ENCODE assay signal across 18 cellular contexts in the genomic region with DNA sequence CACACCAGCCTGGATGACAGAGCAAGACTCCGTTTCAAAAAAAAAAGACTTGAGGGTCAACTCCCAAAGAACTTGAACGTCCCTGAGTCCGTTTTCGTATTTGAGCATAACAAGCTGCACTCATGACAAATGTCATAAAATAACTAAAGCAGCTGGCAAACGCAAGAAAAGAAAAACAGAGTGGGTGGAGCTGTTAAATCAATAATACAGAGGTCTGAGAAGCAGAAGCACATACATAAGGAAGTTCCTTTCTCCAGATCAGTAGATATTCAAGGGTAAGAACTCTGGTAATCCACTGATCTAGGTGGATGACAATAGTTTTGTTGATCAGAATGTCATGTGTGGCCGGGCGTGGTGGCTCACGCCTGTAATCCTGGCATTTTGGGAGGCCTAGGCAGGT.
DNase-seq lines count a peak whose midpoint lies in the region; ATAC-seq and TF ChIP-seq lines count a peak whose summit lies in the region.
"Had no signal": no experiment of that assay in that cellular context is flagged by ENCODE, and none has a peak within 500 bp of the region (broad histone marks: within the 10 kb centered on the region; RNA-seq: fewer than 3 reads in every experiment).

No MANE protein-coding gene starts in this region.

- no peak overlapping the region for H2AFZ ChIP-seq in osteoblast (ENCODE audit: low read length)
- H2AFZ ChIP-seq: GM23248, PC-9 had no signal

- no peaks in the 10 kb centered on the region for H4K20me1 ChIP-seq in osteoblast (ENCODE audit: insufficient read depth, low read length)

- H3K9me3 ChIP-seq in mucosa of descending colon (no peaks in the 10 kb centered on the region), osteoblast (ENCODE audit: low read depth, low read length) (no peaks in the 10 kb centered on the region)
- H3K9me3 ChIP-seq: MG63, SJSA1 had no signal

- H3K27ac Mint-ChIP-seq in endothelial cell (ENCODE audit: unreplicated experiment): no peak overlapping the region
- H3K27ac Mint-ChIP-seq: H9 had no signal

- H3K9me3 Mint-ChIP-seq in endothelial cell (ENCODE audit: unreplicated experiment): no peaks in the 10 kb centered on the region
- H3K9me3 Mint-ChIP-seq: CD4-positive, CD25-positive, alpha-beta regulatory T cell; H9 had no signal

- H3K4me1 ChIP-seq in mucosa of descending colon (ENCODE audit: low read depth) (peaks cover 6% of the 10 kb centered on the region), osteoblast (ENCODE audit: insufficient read depth, low read length) (no peaks in the 10 kb centered on the region)
- H3K4me1 ChIP-seq: SJSA1 had no signal

- H3K4me3 ChIP-seq in mucosa of descending colon: no peak overlapping the region
- H3K4me3 ChIP-seq in osteoblast (ENCODE audit: insufficient read depth, low read length): no peak overlapping the region
- H3K4me3 ChIP-seq: GM23248, MG63, PC-9, SJSA1 had no signal

- in situ Hi-C loops in GM13976 (cut with MboI; ENCODE audit: low sequenced_read_pairs, unreplicated experiment): no loop called here

- H3K27me3 Mint-ChIP-seq in endothelial cell (ENCODE audit: unreplicated experiment): no peaks in the 10 kb centered on the region

- H3K79me2 ChIP-seq in osteoblast (ENCODE audit: insufficient read depth, low read length): no peaks in the 10 kb centered on the region

- H3K27ac ChIP-seq in osteoblast (ENCODE audit: low read depth, low read length): no peak overlapping the region
- H3K27ac ChIP-seq: GM23248, PC-9, SJSA1 had no signal

- peaks cover 54% of the 10 kb centered on the region for H3K4me1 Mint-ChIP-seq in endothelial cell (ENCODE audit: unreplicated experiment)

- no peaks in the 10 kb centered on the region for H3K36me3 ChIP-seq in mucosa of descending colon (ENCODE audit: low read depth)
- H3K36me3 ChIP-seq in osteoblast (ENCODE audit: insufficient read depth, low read length): no peaks in the 10 kb centered on the region
- H3K36me3 ChIP-seq: MG63, SJSA1 had no signal

- H3K27me3 ChIP-seq in osteoblast (ENCODE audit: insufficient read depth, low read length): no peaks in the 10 kb centered on the region
- H3K27me3 ChIP-seq: MG63, SJSA1 had no signal

- H3K36me3 Mint-ChIP-seq in endothelial cell (ENCODE audit: low read depth, unreplicated experiment): peaks cover 4% of the 10 kb centered on the region
- H3K36me3 Mint-ChIP-seq: CD4-positive, CD25-positive, alpha-beta regulatory T cell had no signal

- H3K4me2 ChIP-seq in osteoblast (ENCODE audit: insufficient read depth, low read length): no peak overlapping the region
- H3K4me2 ChIP-seq: PC-9 had no signal

- DNase-seq in NOMO-1 treated with DMSO at 0.1 percent for 48 hours (lab: John Stamatoyannopoulos, UW; ENCODE audit: unreplicated experiment) (peak; percentile 21), NOMO-1 treated with dmso at 0.1 percent for 144 hours (lab: John Stamatoyannopoulos, UW; ENCODE audit: unreplicated experiment) (no peak), mucosa of descending colon (peak in 2 of 3 donors; percentile 43 to 49), osteoblast (ENCODE audit: insufficient read length, low spot score, missing footprints) (peak; percentile 35), endothelial cell (ENCODE audit: low spot score) (no peak), GM13976 (ENCODE audit: low spot score) (no peak)
- no peak for DNase-seq in activated naive CD4-positive, alpha-beta T cell (lab: John Stamatoyannopoulos, UW)
- DNase-seq: 8988T; CD4-positive, CD25-positive, alpha-beta regulatory T cell; DND-41; GM23248; H9; KBM-7; PC-9; Right ventricle myocardium superior; RPMI8226 had no signal

- peak; percentile 91 for ATAC-seq in mucosa of descending colon

- TF ChIP-seq CTCF in mucosa of descending colon (IDR thresholded peaks at IDR 0.05): no peak
- no peak for TF ChIP-seq CTCF in osteoblast (IDR thresholded peaks at IDR 0.05; ENCODE audit: extremely low read depth, low read depth, low read length)
- TF ChIP-seq CTCF in endothelial cell (IDR thresholded peaks at IDR 0.05; ENCODE audit: unreplicated experiment): no peak
- TF ChIP-seq CTCF in GM13976 (IDR thresholded peaks at IDR 0.05; ENCODE audit: borderline replicate concordance, control extremely low read depth, extremely low read depth, insufficient read depth, missing control alignments): no peak

- H3K4me3 Mint-ChIP-seq in endothelial cell (ENCODE audit: unreplicated experiment): no peak overlapping the region
- H3K4me3 Mint-ChIP-seq: CD4-positive, CD25-positive, alpha-beta regulatory T cell; H9 had no signal

- intact Hi-C loops in mucosa of descending colon (cut with DNase I, micrococcal nuclease): no loop called here

Comparison
In these comparisons a context has a peak if more than half of its experiments do, and no peak if none do; other contexts are left out.
1. DNase-seq: peak in NOMO-1 treated with DMSO at 0.1 percent for 48 hours (single experiment), mucosa of descending colon (2 of 3) and osteoblast (single experiment); none in NOMO-1 treated with dmso at 0.1 percent for 144 hours (single experiment), endothelial cell (single experiment), activated naive CD4-positive, alpha-beta T cell (0 of 4) and GM13976 (single experiment).